Comparison of ENCODE assay signal across 21 cellular contexts in the genomic region with DNA sequence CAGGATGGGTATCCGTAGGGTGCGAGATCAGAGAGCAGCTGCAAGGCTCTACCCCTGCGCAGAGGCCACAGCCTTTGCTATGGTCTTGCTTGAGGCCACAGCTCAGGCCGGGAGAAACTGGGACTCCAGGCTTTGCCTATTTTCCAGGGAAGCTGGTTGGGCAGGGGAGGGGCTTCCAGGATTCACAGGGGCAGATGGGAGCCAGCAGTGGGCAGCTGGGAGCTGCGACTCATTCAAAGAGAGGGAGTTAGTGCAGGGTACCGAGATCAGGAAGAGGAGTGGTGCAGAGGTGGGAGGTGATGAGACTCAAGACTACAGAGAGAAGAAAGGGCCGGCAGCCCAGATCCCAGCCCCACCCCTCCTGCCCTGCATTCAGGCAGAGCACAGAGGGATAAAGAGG. TPM values are rescaled to one million over a fixed set of nuclear protein-coding genes. Genes with fewer than 3 reads are reported as not detected.
DNase-seq lines count a peak whose midpoint lies in the region; ATAC-seq and TF ChIP-seq lines count a peak whose summit lies in the region.
"Had no signal": no experiment of that assay in that cellular context is flagged by ENCODE, and none has a peak within 500 bp of the region (broad histone marks: within the 10 kb centered on the region; RNA-seq: fewer than 3 reads in every experiment).

No MANE protein-coding gene starts in this region.

- H3K79me2 ChIP-seq in H9 (ENCODE audit: insufficient read depth, low read length) = no peaks in the 10 kb centered on the region
- H3K79me2 ChIP-seq: hepatocyte had no signal

- DNase-seq in D341Med (ENCODE audit: low spot score) (peak; percentile 16), H9 (peak; percentile 69), tibial nerve (ENCODE audit: low spot score in 2 of 2) (no peak), esophagus muscularis mucosa (ENCODE audit: extremely low spot score) (no peak)
- DNase-seq in activated naive CD8-positive, alpha-beta T cell treated with anti-CD3 and anti-CD28 coated beads, Interleukin-2, amount 10 ng/mL, durations not matched to agents 7 days and 5 days = no peak
- no peak for DNase-seq in naive thymus-derived CD8-positive, alpha-beta T cell
- DNase-seq: activated CD8-positive, alpha-beta memory T cell treated with anti-CD3 and anti-CD28 coated beads for 24 hours; activated gamma-delta T cell; AML-193; GF-D8; kidney; NCI-H1417 treated with DMSO at 0.1 percent for 48 hours; nephron progenitor cell; NK-92 treated with Interleukin-12 subunit alpha and Interleukin-12 subunit beta, amount 100 ng/mL, for 24 hours; stimulated activated CD4-positive, alpha-beta T cell treated with anti-CD3 and anti-CD28 coated beads, Interleukin-4, amount 100 ng/mL, for 24 hours; T-helper 2 cell; WERI-Rb-1 had no signal

- no CpG with 5 or more reads among the region's 7 CpGs for WGBS in H9 (ENCODE audit: extremely low coverage, insufficient read length, low lambda C conversion rate)
- WGBS in tibial nerve, 2 donors = 66 to 69% methylated on average over 7 of the region's 7 CpGs
- WGBS in esophagus muscularis mucosa = 70% methylated on average over 7 of the region's 7 CpGs

- H4K8ac ChIP-seq in H9 (replicated peaks; ENCODE audit: insufficient read length, low read depth, low read length) = no peak overlapping the region

- H2BK15ac ChIP-seq in H9 (ENCODE audit: low read depth, low read length) = no peak overlapping the region

- H3K27ac ChIP-seq in H9 (ENCODE audit: insufficient read length, low read depth, low read length) (no peak overlapping the region), tibial nerve (no peak overlapping the region), esophagus muscularis mucosa (replicated peaks in 1 of 4) (no peak overlapping the region)
- H3K27ac ChIP-seq: hepatocyte, prostate gland, WERI-Rb-1 had no signal

- H3K23me2 ChIP-seq in H9 (ENCODE audit: insufficient read length, low read depth, low read length, poor library complexity, severe bottlenecking) = no peaks in the 10 kb centered on the region

- H3K27ac Mint-ChIP-seq in H9 = peak overlapping the region in 1 of 3 experiments; percentile 69; a peak in 3 of 7 replicates
- H3K27ac Mint-ChIP-seq in activated naive CD8-positive, alpha-beta T cell treated with anti-CD3 and anti-CD28 coated beads, Interleukin-2, amount 10 ng/mL, durations not matched to agents 7 days and 5 days = peak overlapping the region; percentile 45
- H3K27ac Mint-ChIP-seq in naive thymus-derived CD8-positive, alpha-beta T cell = peak overlapping the region in 7 of 10 donors; percentile 15 to 93 (median 65)
- H3K27ac Mint-ChIP-seq: nephron progenitor cell had no signal

- H3K9me3 ChIP-seq in H9 (ENCODE audit: control insufficient read depth, low read depth, low read length) (no peaks in the 10 kb centered on the region), tibial nerve (no peaks in the 10 kb centered on the region), esophagus muscularis mucosa (no peaks in the 10 kb centered on the region)
- H3K9me3 ChIP-seq: prostate gland had no signal

- no peak overlapping the region for H2BK120ac ChIP-seq in H9 (ENCODE audit: low read depth, low read length, poor library complexity, severe bottlenecking)

- intact Hi-C loops in esophagus muscularis mucosa (cut with DNase I) = no loop called here

- peaks cover 0 to 2% (median 0%) of the 10 kb centered on the region in 3 experiments; a peak in 2 of 7 replicates for H3K36me3 Mint-ChIP-seq in H9 (ENCODE audit: insufficient read depth in 1 of 3, low read depth in 3 of 3)
- H3K36me3 Mint-ChIP-seq in activated naive CD8-positive, alpha-beta T cell treated with anti-CD3 and anti-CD28 coated beads, Interleukin-2, amount 10 ng/mL, durations not matched to agents 7 days and 5 days = peaks cover 38% of the 10 kb centered on the region
- H3K36me3 Mint-ChIP-seq in naive thymus-derived CD8-positive, alpha-beta T cell = peaks cover 0 to 92% (median 20%) of the 10 kb centered on the region in 3 donors

- no peak overlapping the region for H3K56ac ChIP-seq in H9 (ENCODE audit: insufficient read length, low read depth, low read length)

- no peak overlapping the region for H2BK5ac ChIP-seq in H9 (ENCODE audit: insufficient read length, low read length)

- no peak overlapping the region for H2BK12ac ChIP-seq in H9 (ENCODE audit: insufficient read length, low read depth, low read length)

- no peak overlapping the region for H3K18ac ChIP-seq in H9 (ENCODE audit: insufficient read length, low read depth, low read length)

- peaks cover 11 to 15% of the 10 kb centered on the region in 2 experiments for H3K4me1 Mint-ChIP-seq in H9
- H3K4me1 Mint-ChIP-seq in activated naive CD8-positive, alpha-beta T cell treated with anti-CD3 and anti-CD28 coated beads, Interleukin-2, amount 10 ng/mL, durations not matched to agents 7 days and 5 days = peaks cover 11% of the 10 kb centered on the region
- H3K4me1 Mint-ChIP-seq in naive thymus-derived CD8-positive, alpha-beta T cell = peaks cover 6 to 43% (median 24%) of the 10 kb centered on the region in 4 donors

- no peak overlapping the region for H2AFZ ChIP-seq in H9 (ENCODE audit: low read length)
- H2AFZ ChIP-seq: hepatocyte had no signal

- H3K4me1 ChIP-seq in H9 (ENCODE audit: insufficient read depth, low read length) (no peaks in the 10 kb centered on the region), tibial nerve (no peaks in the 10 kb centered on the region), esophagus muscularis mucosa (no peaks in the 10 kb centered on the region)
- H3K4me1 ChIP-seq: prostate gland had no signal

- peak overlapping the region in 1 of 2 experiments; percentile 19; a peak in 1 of 5 replicates for H3K4me3 Mint-ChIP-seq in H9
- H3K4me3 Mint-ChIP-seq in activated naive CD8-positive, alpha-beta T cell treated with anti-CD3 and anti-CD28 coated beads, Interleukin-2, amount 10 ng/mL, durations not matched to agents 7 days and 5 days = no peak overlapping the region
- H3K4me3 Mint-ChIP-seq in naive thymus-derived CD8-positive, alpha-beta T cell = no peak overlapping the region
- H3K4me3 Mint-ChIP-seq: nephron progenitor cell had no signal

- no peak overlapping the region for H3K14ac ChIP-seq in H9 (ENCODE audit: insufficient read depth, low read length)

- no peak overlapping the region for H2AK5ac ChIP-seq in H9 (ENCODE audit: insufficient read length, low read length)

- H3T11ph ChIP-seq in H9 (ENCODE audit: low read length) = no peak overlapping the region

- ATAC-seq in activated naive CD8-positive, alpha-beta T cell treated with anti-CD3 and anti-CD28 coated beads, Interleukin-2, amount 10 ng/mL, durations not matched to agents 7 days and 5 days (ENCODE audit: low read depth) = no peak
- peak; percentile 7 to 10 for ATAC-seq in naive thymus-derived CD8-positive, alpha-beta T cell
- no peak for ATAC-seq in GM21367 (IDR thresholded peaks at IDR 0.05; ENCODE audit: unreplicated experiment)

- H3K4me3 ChIP-seq in tibial nerve (no peak overlapping the region), esophagus muscularis mucosa (no peak overlapping the region)
- H3K4me3 ChIP-seq: hepatocyte, prostate gland, smooth muscle cell had no signal

- H3K9me3 Mint-ChIP-seq in H9 = no peaks in the 10 kb centered on the region
- H3K9me3 Mint-ChIP-seq in activated naive CD8-positive, alpha-beta T cell treated with anti-CD3 and anti-CD28 coated beads, Interleukin-2, amount 10 ng/mL, durations not matched to agents 7 days and 5 days = no peaks in the 10 kb centered on the region
- H3K9me3 Mint-ChIP-seq in naive thymus-derived CD8-positive, alpha-beta T cell = no peaks in the 10 kb centered on the region
- H3K9me3 Mint-ChIP-seq: nephron progenitor cell had no signal

- H3K23ac ChIP-seq in H9 (ENCODE audit: insufficient read length, low read depth, low read length) = no peak overlapping the region

- TF ChIP-seq POLR2A in tibial nerve (IDR thresholded peaks at IDR 0.05) (no peak), esophagus muscularis mucosa (IDR thresholded peaks at IDR 0.05; ENCODE audit: low read depth) (no peak)

- no peak overlapping the region for H4K5ac ChIP-seq in H9 (ENCODE audit: insufficient read length, low read depth, low read length)

- TF ChIP-seq EP300 in tibial nerve (IDR thresholded peaks at IDR 0.05) (no peak), esophagus muscularis mucosa (IDR thresholded peaks at IDR 0.05) (no peak)

- H2BK20ac ChIP-seq in H9 (ENCODE audit: low read depth, low read length, poor library complexity, severe bottlenecking) = no peak overlapping the region

- H3K9ac ChIP-seq in H9 (ENCODE audit: extremely low read depth, insufficient read length, low read length) = no peak overlapping the region

- no peak overlapping the region for H3K4ac ChIP-seq in H9 (ENCODE audit: low read depth, low read length)

- POLR2A ChIA-PET in activated naive CD8-positive, alpha-beta T cell treated with anti-CD3 and anti-CD28 coated beads, Interleukin-2, amount 10 ng/mL, durations not matched to agents 7 days and 5 days (lab: Charles Lee) = interaction anchor here (0.6 to 3.3 kb wide), 5 partner anchors 10 to 135 kb away, joined by 3 to 28 read pairs (median 4); a partner anchor contains a TSS
- POLR2A ChIA-PET in naive thymus-derived CD8-positive, alpha-beta T cell (lab: Charles Lee) = interaction anchor here (0.6 to 0.9 kb wide), 5 partner anchors 12 to 514 kb away, joined by 3 to 6 read pairs (median 4); a partner anchor contains a TSS

- no peak for TF ChIP-seq CTCF in H9 (conservative IDR thresholded peaks at IDR 0.05)
- no peak for TF ChIP-seq CTCF in tibial nerve (IDR thresholded peaks at IDR 0.05)
- no peak for TF ChIP-seq CTCF in esophagus muscularis mucosa (IDR thresholded peaks at IDR 0.05)

- H3K27me3 ChIP-seq in H9 (ENCODE audit: insufficient read depth, low read length) (no peaks in the 10 kb centered on the region), tibial nerve (no peaks in the 10 kb centered on the region), esophagus muscularis mucosa (no peaks in the 10 kb centered on the region)
- H3K27me3 ChIP-seq: hepatocyte had no signal

- H4K20me1 ChIP-seq in H9 (ENCODE audit: control insufficient read depth, insufficient read depth, insufficient read length) = no peaks in the 10 kb centered on the region

- H3K36me3 ChIP-seq in tibial nerve (peaks cover 0 to 65% (median 24%) of the 10 kb centered on the region in 3 donors), esophagus muscularis mucosa (peaks cover 23 to 79% (median 76%) of the 10 kb centered on the region in 4 donors)
- H3K36me3 ChIP-seq: prostate gland, WERI-Rb-1 had no signal

- no peak overlapping the region for H4K91ac ChIP-seq in H9 (ENCODE audit: insufficient read length, low read depth, low read length)

- no peaks in the 10 kb centered on the region for H3K79me1 ChIP-seq in H9 (ENCODE audit: insufficient read depth, low read depth, low read length, poor library complexity, severe bottlenecking)

- H3K4me2 ChIP-seq in H9 (ENCODE audit: insufficient read depth, insufficient read length, low read length) = no peak overlapping the region
- H3K4me2 ChIP-seq: hepatocyte, smooth muscle cell had no signal

- H3K27me3 Mint-ChIP-seq in H9 (ENCODE audit: low read depth) = peaks cover 8% of the 10 kb centered on the region
- no peaks in the 10 kb centered on the region for H3K27me3 Mint-ChIP-seq in activated naive CD8-positive, alpha-beta T cell treated with anti-CD3 and anti-CD28 coated beads, Interleukin-2, amount 10 ng/mL, durations not matched to agents 7 days and 5 days
- H3K27me3 Mint-ChIP-seq in naive thymus-derived CD8-positive, alpha-beta T cell = no peaks in the 10 kb centered on the region

RNA-seq across cellular contexts. Expression of a gene that starts 12.1 kb away (rescaled TPM):
- total RNA-seq in H9 (2021) = 0.96 and 0.97 TPM in 2 replicates
- total RNA-seq in activated naive CD8-positive, alpha-beta T cell treated with anti-CD3 and anti-CD28 coated beads, Interleukin-2, amount 10 ng/mL, durations not matched to agents 7 days and 5 days = 100 to 1,000 TPM; 304 to 315 TPM
- 100 to 1,000 TPM; 112 to 116 TPM for total RNA-seq in naive thymus-derived CD8-positive, alpha-beta T cell
- polyA plus RNA-seq in naive thymus-derived CD8-positive, alpha-beta T cell = 100 to 1,000 TPM; 122 to 164 (median 158) TPM
- total RNA-seq in tibial nerve = 10 to 100 TPM; 22.0 to 40.9 (median 27.7) TPM
- total RNA-seq in esophagus muscularis mucosa = 100 to 1,000 TPM in 1 of 4 donors, 10 to 100 TPM in 3; 37.3 to 101 (median 50.4) TPM

RNA-seq across cellular contexts. Expression of a gene that starts 25.8 kb away (rescaled TPM):
- total RNA-seq in H9 (2021) (137 and 145 TPM in 2 replicates), tibial nerve (100 to 1,000 TPM in 2 of 4 donors, 10 to 100 TPM in 2; 60.7 to 136 (median 92.6) TPM), esophagus muscularis mucosa (10 to 100 TPM; 39.3 to 56.3 (median 42.1) TPM)
- 100 to 1,000 TPM; 192 to 202 TPM for total RNA-seq in activated naive CD8-positive, alpha-beta T cell treated with anti-CD3 and anti-CD28 coated beads, Interleukin-2, amount 10 ng/mL, durations not matched to agents 7 days and 5 days
- 100 to 1,000 TPM; 158 to 165 TPM for total RNA-seq in naive thymus-derived CD8-positive, alpha-beta T cell
- 100 to 1,000 TPM in 2 of 3 donors, 10 to 100 TPM in 1; 96.0 to 136 (median 106) TPM for polyA plus RNA-seq in naive thymus-derived CD8-positive, alpha-beta T cell

RNA-seq across cellular contexts. Expression of a gene that starts 39.8 kb away (rescaled TPM):
- total RNA-seq in H9 (2021) (149 and 159 TPM in 2 replicates), tibial nerve (100 to 1,000 TPM in 2 of 4 donors, 10 to 100 TPM in 2; 73.9 to 150 (median 118) TPM), esophagus muscularis mucosa (100 to 1,000 TPM; 120 to 233 (median 167) TPM)
- total RNA-seq in activated naive CD8-positive, alpha-beta T cell treated with anti-CD3 and anti-CD28 coated beads, Interleukin-2, amount 10 ng/mL, durations not matched to agents 7 days and 5 days = 100 to 1,000 TPM; 244 to 265 TPM
- total RNA-seq in naive thymus-derived CD8-positive, alpha-beta T cell = 100 to 1,000 TPM; 188 to 200 TPM
- 10 to 100 TPM; 45.5 to 96.6 (median 56.8) TPM for polyA plus RNA-seq in naive thymus-derived CD8-positive, alpha-beta T cell

Comparison
In these comparisons a context has a peak if more than half of its experiments do, and no peak if none do; other contexts are left out.
1. DNase-seq: peak in D341Med (single experiment) and H9 (single experiment); none in activated naive CD8-positive, alpha-beta T cell treated with anti-CD3 and anti-CD28 coated beads, Interleukin-2, amount 10 ng/mL, durations not matched to agents 7 days and 5 days (single experiment), naive thymus-derived CD8-positive, alpha-beta T cell (0 of 10), tibial nerve (0 of 2) and esophagus muscularis mucosa (single experiment).
2. ATAC-seq: peak in naive thymus-derived CD8-positive, alpha-beta T cell (2 of 2); none in activated naive CD8-positive, alpha-beta T cell treated with anti-CD3 and anti-CD28 coated beads, Interleukin-2, amount 10 ng/mL, durations not matched to agents 7 days and 5 days (single experiment) and GM21367 (single experiment).
3. RNA of a gene that starts 12.1 kb away (total RNA-seq): 304 to 315 TPM in activated naive CD8-positive, alpha-beta T cell treated with anti-CD3 and anti-CD28 coated beads, Interleukin-2, amount 10 ng/mL, durations not matched to agents 7 days and 5 days, 112 to 116 TPM in naive thymus-derived CD8-positive, alpha-beta T cell, 37.3 to 101 TPM in esophagus muscularis mucosa and 22.0 to 40.9 TPM in tibial nerve; 0.96 to 0.97 TPM in H9; every median in the first group is over 10 times any median in the second.